ENCODE assay signal across 8 cellular contexts in the genomic region with DNA sequence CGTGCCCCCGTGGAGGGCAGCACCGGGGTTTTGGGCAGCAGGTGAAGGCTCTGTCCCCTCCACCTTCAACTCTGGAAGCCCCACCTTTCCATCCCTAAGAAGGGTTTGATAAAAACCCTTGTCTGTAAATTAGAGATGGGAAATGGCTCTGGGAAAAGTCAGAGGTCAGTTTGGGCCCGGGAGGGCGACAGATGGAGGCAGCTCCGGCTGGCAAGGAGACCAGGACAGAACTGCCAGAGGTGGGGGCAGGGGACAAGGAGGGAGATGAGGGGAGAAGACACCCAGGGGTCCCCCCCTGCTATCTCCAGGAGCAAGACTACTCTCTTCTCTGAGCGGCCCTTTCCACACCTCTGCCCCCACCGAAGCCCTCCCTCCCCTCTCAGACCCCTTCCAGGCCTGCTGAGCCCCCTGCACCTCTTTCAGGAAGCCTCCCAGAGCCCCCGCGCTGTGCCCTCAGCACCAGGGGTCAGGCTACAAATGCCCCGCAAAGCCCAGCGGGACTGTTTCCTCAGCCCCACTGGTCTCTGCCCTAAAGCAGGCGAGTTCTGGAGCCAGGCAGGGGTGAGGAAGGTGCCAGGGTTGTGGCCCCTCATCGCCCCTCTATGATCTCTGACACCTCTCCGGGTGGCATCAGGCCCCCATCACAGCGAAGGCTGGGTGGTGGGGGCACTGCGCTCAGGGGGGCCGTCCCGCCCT. TPM values are rescaled to one million over a fixed set of nuclear protein-coding genes. Genes with fewer than 3 reads are reported as not detected.
DNase-seq lines count a peak whose midpoint lies in the region; ATAC-seq and TF ChIP-seq lines count a peak whose summit lies in the region.

No MANE protein-coding gene starts in this region.

- no peak for TF ChIP-seq POLR2A in HCT116 (IDR thresholded peaks at IDR 0.05; ENCODE audit: borderline replicate concordance, extremely low read depth, insufficient read depth, insufficient read length)

- peaks cover 36 to 61% of the 10 kb centered on the region in 2 donors for H3K4me1 Mint-ChIP-seq in stimulated activated naive B cell treated with anti-CD40 and anti-IgM and Interleukin-4, amounts not matched to agents 10 μg/mL and 1 μg/mL and 100 μg/mL, for 72 hours

- H3K79me2 ChIP-seq in HCT116 (ENCODE audit: insufficient read depth, low read length) = peaks cover 6% of the 10 kb centered on the region; the same call in 1 of the 2 replicates

- H3K27me3 ChIP-seq in HCT116 (ENCODE audit: insufficient read depth, low read length) (no peaks in the 10 kb centered on the region), WERI-Rb-1 (ENCODE audit: insufficient read depth, low read depth, severe bottlenecking) (no peaks in the 10 kb centered on the region), iPS DF 6.9 (ENCODE audit: control insufficient read depth, insufficient read depth, low read length) (no peaks in the 10 kb centered on the region)

- intact Hi-C loops in HCT116 (cut with micrococcal nuclease) = no loop called here
- intact Hi-C loops in left colon (cut with DNase I, micrococcal nuclease) = no loop called here

- peak overlapping the region; percentile 54 to 75 for H3K4me3 ChIP-seq in HCT116 (replicated peaks in 1 of 2; ENCODE audit: low read depth in 1 of 2, low read length in 2 of 2)
- H3K4me3 ChIP-seq in WERI-Rb-1 (ENCODE audit: low read depth, low read length) = peak overlapping the region; percentile 68
- peak overlapping the region; percentile 60; the same call in 1 of the 2 replicates for H3K4me3 ChIP-seq in iPS DF 6.9 (ENCODE audit: low read length)

- POLR2A ChIA-PET in HCT116 (lab: Charles Lee) = no interaction called here

- RAD21 ChIA-PET in HCT116 (lab: Charles Lee; ENCODE audit: low non-redundant PET in 1 of 2, low total read pairs in 2 of 2, uncharacterized antibody in 2 of 2, unreplicated experiment in 2 of 2) = no interaction called here

- H4K20me1 ChIP-seq in HCT116 (ENCODE audit: insufficient read depth) = no peaks in the 10 kb centered on the region

- H3K27me3 Mint-ChIP-seq in stimulated activated naive B cell treated with anti-CD40 and anti-IgM and Interleukin-4, amounts not matched to agents 10 μg/mL and 1 μg/mL and 100 μg/mL, for 72 hours = no peaks in the 10 kb centered on the region

- peak overlapping the region; percentile 76 to 84 for H3K4me3 Mint-ChIP-seq in stimulated activated naive B cell treated with anti-CD40 and anti-IgM and Interleukin-4, amounts not matched to agents 10 μg/mL and 1 μg/mL and 100 μg/mL, for 72 hours

- H3K27ac Mint-ChIP-seq in stimulated activated naive B cell treated with anti-CD40 and anti-IgM and Interleukin-4, amounts not matched to agents 10 μg/mL and 1 μg/mL and 100 μg/mL, for 72 hours = no peak overlapping the region

- H3K4me2 ChIP-seq in HCT116 (ENCODE audit: low read length) = peak overlapping the region; percentile 96

- no peaks in the 10 kb centered on the region for H3K9me2 ChIP-seq in HCT116 (ENCODE audit: insufficient read depth)

- H2AFZ ChIP-seq in HCT116 (ENCODE audit: low read depth, low read length, poor library complexity, severe bottlenecking) = no peak overlapping the region

- in situ Hi-C loops in ACHN (cut with HindIII; ENCODE audit: low pct_ligation_motif_present, low pct_unique_long_range_greater_than_20kb, low sequenced_read_pairs) = no loop called here

- no peaks in the 10 kb centered on the region for H3K9me3 Mint-ChIP-seq in stimulated activated naive B cell treated with anti-CD40 and anti-IgM and Interleukin-4, amounts not matched to agents 10 μg/mL and 1 μg/mL and 100 μg/mL, for 72 hours

- no TSS peak for BruUV-seq in HCT116 (replicated peaks; lab: Mats Ljungman, UMichigan)

- TF ChIP-seq CTCF in HCT116 (IDR thresholded peaks at IDR 0.05 in 2 of 3, conservative IDR thresholded peaks at IDR 0.05 in 1 of 3; ENCODE audit: borderline replicate concordance in 1 of 3, insufficient read depth in 1 of 3, low read depth in 2 of 3, low read length in 2 of 3) (no peak), WERI-Rb-1 (IDR thresholded peaks at IDR 0.05; ENCODE audit: low read depth, low read length) (no peak)

- H3K36me3 Mint-ChIP-seq in stimulated activated naive B cell treated with anti-CD40 and anti-IgM and Interleukin-4, amounts not matched to agents 10 μg/mL and 1 μg/mL and 100 μg/mL, for 72 hours = no peaks in the 10 kb centered on the region

- H3K27ac ChIP-seq in HCT116 (ENCODE audit: low read depth, low read length) = peak overlapping the region; percentile 78; the same call in 1 of the 2 replicates
- peak overlapping the region; percentile 95 for H3K27ac ChIP-seq in WERI-Rb-1
- H3K27ac ChIP-seq in iPS DF 6.9 (ENCODE audit: low read length) = no peak overlapping the region

- no peaks in the 10 kb centered on the region for H3K9me3 ChIP-seq in HCT116 (ENCODE audit: control insufficient read depth in 1 of 2, insufficient read depth in 1 of 2, low read depth in 1 of 2, low read length in 2 of 2)
- no peaks in the 10 kb centered on the region for H3K9me3 ChIP-seq in WERI-Rb-1 (ENCODE audit: severe bottlenecking)
- H3K9me3 ChIP-seq in iPS DF 6.9 (ENCODE audit: control insufficient read depth, insufficient read depth, low read length) = no peaks in the 10 kb centered on the region

- H3K36me3 ChIP-seq in HCT116 (ENCODE audit: control insufficient read depth in 1 of 2, insufficient read depth in 2 of 2, low read length in 2 of 2) (no peaks in the 10 kb centered on the region), WERI-Rb-1 (no peaks in the 10 kb centered on the region), iPS DF 6.9 (ENCODE audit: control insufficient read depth, insufficient read depth, low read length) (no peaks in the 10 kb centered on the region; the same call in 1 of the 2 replicates)

- TF ChIP-seq RAD21 in HCT116 (IDR thresholded peaks at IDR 0.05; ENCODE audit: low read depth) = no peak

- H3K4me1 ChIP-seq in HCT116 (ENCODE audit: control insufficient read depth in 1 of 2, insufficient read depth in 2 of 2, low read length in 2 of 2) (peaks cover 15 to 23% of the 10 kb centered on the region in 2 experiments), iPS DF 6.9 (ENCODE audit: control insufficient read depth, insufficient read depth, low read length) (no peaks in the 10 kb centered on the region)

- ATAC-seq in HCT116 = no peak
- ATAC-seq in stimulated activated naive B cell treated with anti-CD40 and anti-IgM and Interleukin-4, amounts not matched to agents 10 μg/mL and 1 μg/mL and 100 μg/mL, for 72 hours (replicated peaks) = no peak
- ATAC-seq in left colon = no peak

- H3K9ac ChIP-seq in HCT116 (ENCODE audit: low read length) = peak overlapping the region; percentile 81

- DNase-seq in HCT116 (ENCODE audit: low read depth, low spot score) (no peak), WERI-Rb-1 (no peak), iPS DF 6.9 (ENCODE audit: low read depth, low spot score) (no peak), ACHN (no peak), left colon (no peak), SHP77 (lab: John Stamatoyannopoulos, UW) (no peak)
- no peak for DNase-seq in stimulated activated naive B cell treated with anti-CD40 and anti-IgM and Interleukin-4, amounts not matched to agents 10 μg/mL and 1 μg/mL and 100 μg/mL, for 72 hours
- DNase-seq in stimulated activated CD4-positive, alpha-beta T cell treated with anti-CD3 and anti-CD28 coated beads, Interleukin-4, amount 100 ng/mL, for 1 hour = no peak

- CTCF ChIA-PET in HCT116 (lab: Charles Lee) = no interaction called here

- WGBS in iPS DF 6.9 (ENCODE audit: insufficient coverage, insufficient read length) = no CpG with 5 or more reads among the region's 19 CpGs

TF ChIP-seq in HCT116, 20 proteins besides CTCF, POLR2A, EP300 and RAD21:
- TF ChIP-seq, protein P1, sequence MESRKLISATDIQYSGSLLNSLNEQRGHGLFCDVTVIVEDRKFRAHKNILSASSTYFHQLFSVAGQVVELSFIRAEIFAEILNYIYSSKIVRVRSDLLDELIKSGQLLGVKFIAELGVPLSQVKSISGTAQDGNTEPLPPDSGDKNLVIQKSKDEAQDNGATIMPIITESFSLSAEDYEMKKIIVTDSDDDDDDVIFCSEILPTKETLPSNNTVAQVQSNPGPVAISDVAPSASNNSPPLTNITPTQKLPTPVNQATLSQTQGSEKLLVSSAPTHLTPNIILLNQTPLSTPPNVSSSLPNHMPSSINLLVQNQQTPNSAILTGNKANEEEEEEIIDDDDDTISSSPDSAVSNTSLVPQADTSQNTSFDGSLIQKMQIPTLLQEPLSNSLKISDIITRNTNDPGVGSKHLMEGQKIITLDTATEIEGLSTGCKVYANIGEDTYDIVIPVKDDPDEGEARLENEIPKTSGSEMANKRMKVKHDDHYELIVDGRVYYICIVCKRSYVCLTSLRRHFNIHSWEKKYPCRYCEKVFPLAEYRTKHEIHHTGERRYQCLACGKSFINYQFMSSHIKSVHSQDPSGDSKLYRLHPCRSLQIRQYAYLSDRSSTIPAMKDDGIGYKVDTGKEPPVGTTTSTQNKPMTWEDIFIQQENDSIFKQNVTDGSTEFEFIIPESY (IDR thresholded peaks at IDR 0.05; ENCODE audit: extremely low read depth, insufficient replicate concordance, low read length) = no peak
- TF ChIP-seq SRF (IDR thresholded peaks at IDR 0.05; ENCODE audit: low read depth) (no peak), CEBPB (IDR thresholded peaks at IDR 0.05; ENCODE audit: low read depth) (no peak), POLR2AphosphoS5 (IDR thresholded peaks at IDR 0.05; ENCODE audit: low read depth, low read length) (no peak)

RNA-seq across cellular contexts. Expression of gene SH2B2, which starts 1.0 kb away (rescaled TPM):
- total RNA-seq in HCT116 (2021; ENCODE audit: unreplicated experiment) (11.8 TPM), left colon (1 to 10 TPM; 3.2 to 3.3 TPM)
- polyA plus RNA-seq in HCT116 (2012) = 7.6 and 9.1 TPM in 2 replicates
